In genomic region chr10:26368463-26368862, GRCh38 we compare ENCODE assay signal across 15 cellular contexts.
DNase-seq lines count a peak whose midpoint lies in the region; ATAC-seq and TF ChIP-seq lines count a peak whose summit lies in the region.
"Had no signal": no experiment of that assay in that cellular context is flagged by ENCODE, and none has a peak within 500 bp of the region (broad histone marks: within the 10 kb centered on the region; RNA-seq: fewer than 3 reads in every experiment).

No MANE protein-coding gene starts in this region.

- no peaks in the 10 kb centered on the region for H3K36me3 Mint-ChIP-seq in GM23338 (ENCODE audit: low read depth)

- 54 to 67% (median 60%) methylated on average over 4 of the region's 4 CpGs for WGBS in ovary, 3 donors
- WGBS in psoas muscle, 3 donors: 58 to 64% (median 59%) methylated on average over 4 of the region's 4 CpGs

- no peak for TF ChIP-seq EP300 in ovary (IDR thresholded peaks at IDR 0.05)

- no peak overlapping the region for H3K27ac ChIP-seq in WERI-Rb-1
- no peak overlapping the region for H3K27ac ChIP-seq in ovary
- no peak overlapping the region for H3K27ac ChIP-seq in GM23338 (ENCODE audit: low read depth)
- H3K27ac ChIP-seq in psoas muscle: no peak overlapping the region
- H3K27ac ChIP-seq: hepatocyte had no signal

- H3F3A ChIP-seq in GM23338 (replicated peaks; ENCODE audit: low read depth): no peaks in the 10 kb centered on the region

- H3K9me2 ChIP-seq in GM23338 (ENCODE audit: insufficient read depth): no peaks in the 10 kb centered on the region

- no peaks in the 10 kb centered on the region for H3K4me1 ChIP-seq in ovary (ENCODE audit: insufficient read depth)
- no peaks in the 10 kb centered on the region for H3K4me1 ChIP-seq in GM23338 (ENCODE audit: insufficient read depth)
- no peaks in the 10 kb centered on the region for H3K4me1 ChIP-seq in psoas muscle

- H3K4me2 ChIP-seq in GM23338: no peak overlapping the region
- H3K4me2 ChIP-seq: hepatocyte had no signal

- H3K36me3 ChIP-seq in WERI-Rb-1 (no peaks in the 10 kb centered on the region), ovary (no peaks in the 10 kb centered on the region), GM23338 (ENCODE audit: insufficient read depth) (no peaks in the 10 kb centered on the region), psoas muscle (ENCODE audit: insufficient read depth in 1 of 2, low read depth in 1 of 2) (no peaks in the 10 kb centered on the region)

- TF ChIP-seq CTCF in WERI-Rb-1 (IDR thresholded peaks at IDR 0.05; ENCODE audit: low read depth, low read length): no peak
- TF ChIP-seq CTCF in ovary (IDR thresholded peaks at IDR 0.05): no peak
- no peak for TF ChIP-seq CTCF in GM23338 (conservative IDR thresholded peaks at IDR 0.05; ENCODE audit: low read depth in 2 of 2)
- TF ChIP-seq CTCF in psoas muscle (IDR thresholded peaks at IDR 0.05): no peak

- intact Hi-C loops in ovary (cut with DNase I) (no loop called here), psoas muscle (cut with DNase I) (no loop called here)

- ATAC-seq in GM18502 (IDR thresholded peaks at IDR 0.05; ENCODE audit: poor library complexity, unreplicated experiment) (peak; percentile 53), GM19397 (IDR thresholded peaks at IDR 0.05; ENCODE audit: unreplicated experiment) (peak; percentile 41), HG02798 (IDR thresholded peaks at IDR 0.05; ENCODE audit: poor library complexity, unreplicated experiment) (peak; percentile 58), HG03457 (IDR thresholded peaks at IDR 0.05; ENCODE audit: unreplicated experiment) (peak; percentile 39), GM23338 (no peak), psoas muscle (no peak)
- ATAC-seq: activated T-helper 17 cell treated with anti-CD3 and anti-CD28 coated beads, Interleukin-2, amount 50 U/mL, for 72 hours; left cardiac atrium had no signal

- H4K20me1 ChIP-seq in GM23338 (replicated peaks; ENCODE audit: insufficient read depth): no peaks in the 10 kb centered on the region

- H3K4me3 Mint-ChIP-seq in GM23338: no peak overlapping the region
- H3K4me3 Mint-ChIP-seq: activated T-helper 17 cell treated with anti-CD3 and anti-CD28 coated beads, Interleukin-2, amount 50 U/mL, for 72 hours; T-helper 2 cell treated with Interferon-gamma antibody and Interleukin-4, amounts not matched to agents 5 μg/mL and 100 μg/mL, for 36 hours had no signal

- no peaks in the 10 kb centered on the region for H3K9me3 ChIP-seq in WERI-Rb-1 (ENCODE audit: severe bottlenecking)
- H3K9me3 ChIP-seq in ovary: no peaks in the 10 kb centered on the region
- no peaks in the 10 kb centered on the region for H3K9me3 ChIP-seq in psoas muscle

- TF ChIP-seq POLR2A in ovary (IDR thresholded peaks at IDR 0.05): no peak

- no peak overlapping the region for H3K4me3 ChIP-seq in WERI-Rb-1 (ENCODE audit: low read depth, low read length)
- H3K4me3 ChIP-seq in ovary: no peak overlapping the region
- H3K4me3 ChIP-seq in GM23338: no peak overlapping the region
- no peak overlapping the region for H3K4me3 ChIP-seq in psoas muscle
- H3K4me3 ChIP-seq: hepatocyte had no signal

- DNase-seq in WERI-Rb-1: no peak
- DNase-seq in ovary: no peak
- DNase-seq in GM23338 (ENCODE audit: low spot score): no peak
- no peak for DNase-seq in psoas muscle
- DNase-seq: anterior cingulate cortex, left cardiac atrium, NCI-H1694, NCI-H774 had no signal

- no peak overlapping the region for H2AFZ ChIP-seq in GM23338
- H2AFZ ChIP-seq: hepatocyte had no signal

- H3K27me3 ChIP-seq in WERI-Rb-1 (ENCODE audit: insufficient read depth, low read depth, severe bottlenecking) (no peaks in the 10 kb centered on the region), ovary (no peaks in the 10 kb centered on the region), GM23338 (ENCODE audit: insufficient read depth) (no peaks in the 10 kb centered on the region), psoas muscle (ENCODE audit: insufficient read depth in 3 of 3, low read length in 2 of 3) (no peaks in the 10 kb centered on the region)
- H3K27me3 ChIP-seq: hepatocyte had no signal

- no peaks in the 10 kb centered on the region for H3K27me3 Mint-ChIP-seq in GM23338 (ENCODE audit: insufficient read depth, low read depth, poor library complexity)

- H3K4me1 Mint-ChIP-seq in GM23338: no peaks in the 10 kb centered on the region
- H3K4me1 Mint-ChIP-seq: activated T-helper 17 cell treated with anti-CD3 and anti-CD28 coated beads, Interleukin-2, amount 50 U/mL, for 72 hours had no signal

- no peaks in the 10 kb centered on the region for H3K9me3 Mint-ChIP-seq in GM23338
- H3K9me3 Mint-ChIP-seq: T-helper 2 cell treated with Interferon-gamma antibody and Interleukin-4, amounts not matched to agents 5 μg/mL and 100 μg/mL, for 36 hours had no signal

- no peaks in the 10 kb centered on the region for H3K79me2 ChIP-seq in GM23338 (replicated peaks; ENCODE audit: insufficient read depth)
- H3K79me2 ChIP-seq: hepatocyte had no signal

- no peak overlapping the region for H3K27ac Mint-ChIP-seq in GM23338
- H3K27ac Mint-ChIP-seq: activated T-helper 17 cell treated with anti-CD3 and anti-CD28 coated beads, Interleukin-2, amount 50 U/mL, for 72 hours; T-helper 2 cell treated with Interferon-gamma antibody and Interleukin-4, amounts not matched to agents 5 μg/mL and 100 μg/mL, for 36 hours had no signal

TF ChIP-seq in GM23338, 12 proteins besides CTCF, POLR2A, EP300 and RAD21 (continues in another document):
- TF ChIP-seq JUNB (IDR thresholded peaks at IDR 0.05; ENCODE audit: unreplicated experiment): no peak
- TF ChIP-seq STAT1 (IDR thresholded peaks at IDR 0.05; ENCODE audit: unreplicated experiment): no peak
- TF ChIP-seq ZNF462 (CRISPR knock-in tag; IDR thresholded peaks at IDR 0.05): no peak
- TF ChIP-seq CREB1 (CRISPR knock-in tag; IDR thresholded peaks at IDR 0.05; ENCODE audit: low read depth): no peak
- TF ChIP-seq ETS1 (IDR thresholded peaks at IDR 0.05): no peak
- no peak for TF ChIP-seq POLR2AphosphoS5 (IDR thresholded peaks at IDR 0.05; ENCODE audit: low read depth)

Comparison
In these comparisons a context has a peak if more than half of its experiments do, and no peak if none do; other contexts are left out.
1. ATAC-seq: peak in GM18502 (single experiment), GM19397 (single experiment), HG02798 (single experiment) and HG03457 (single experiment); none in GM23338 (single experiment) and psoas muscle (0 of 4).